8 cellular contexts compared by ENCODE assay signal in genomic region chr1:145607833-145608733, GRCh38. TPM values are rescaled to one million over a fixed set of nuclear protein-coding genes. Genes with fewer than 3 reads are reported as not detected.
DNase-seq lines count a peak whose midpoint lies in the region; ATAC-seq and TF ChIP-seq lines count a peak whose summit lies in the region.
"Not testable (repeated sequence)": the region's sequence is repeated elsewhere in the genome, so short reads cannot be mapped to it uniquely, and the experiment has no call there.

GPR89A (plus strand) TSS chr1:145607988; CDS start chr1:145608134, 146 bp downstream.

- H3K36me3 ChIP-seq in OCI-LY3 (replicated peaks; ENCODE audit: low read depth, low read length) = not testable (repeated sequence)

- not testable (repeated sequence) for H4K20me1 ChIP-seq in OCI-LY3 (ENCODE audit: insufficient read depth, low read length)

- peak; percentile 91 for ATAC-seq in GM21515 (IDR thresholded peaks at IDR 0.05; ENCODE audit: unreplicated experiment)

- H3K9ac ChIP-seq in OCI-LY3 (ENCODE audit: low read length) = peak within 1 kb of the TSS; percentile 90

- peak within 1 kb of the TSS; percentile 53 for H3K4me2 ChIP-seq in OCI-LY3 (ENCODE audit: low read length)

- H3K27me3 ChIP-seq in OCI-LY3 (ENCODE audit: low read depth, low read length); mononuclear cell (ENCODE audit: insufficient read depth, low read length): not testable (repeated sequence)

- H3K4me1 ChIP-seq in OCI-LY3 (ENCODE audit: low read length) = peaks cover 11% of the 10 kb centered on the region
- H3K4me1 ChIP-seq in mononuclear cell (ENCODE audit: insufficient read depth, low read length) = not testable (repeated sequence)

- H3K4me3 ChIP-seq in OCI-LY3 (ENCODE audit: low read length) (peak within 1 kb of the TSS; percentile 92), epithelial cell of esophagus (ENCODE audit: low read length) (peak within 1 kb of the TSS; percentile 70), mononuclear cell (ENCODE audit: low read length) (peak within 1 kb of the TSS; percentile 73)

- TF ChIP-seq CTCF in OCI-LY3 (IDR thresholded peaks at IDR 0.05; ENCODE audit: low read depth, low read length); epithelial cell of esophagus (IDR thresholded peaks at IDR 0.05; ENCODE audit: insufficient read depth, low read depth, low read length, missing control alignments): not testable (repeated sequence)

- H3K9me3 ChIP-seq in OCI-LY3 (ENCODE audit: insufficient read depth, low read length); mononuclear cell (ENCODE audit: low read depth, low read length): not testable (repeated sequence)

- H3K27ac ChIP-seq in OCI-LY3 (ENCODE audit: low read length) = not testable (repeated sequence)

- peak within 1 kb of the TSS; percentile 72; the same call in 1 of the 2 replicates for H2AFZ ChIP-seq in OCI-LY3 (ENCODE audit: low read depth, low read length)

- DNase-seq in D341Med (ENCODE audit: low spot score) (peak; percentile 96), HuH-7 (ENCODE audit: low spot score) (peak; percentile 45), activated T-cell treated with anti-CD3 and anti-CD28 coated beads for 1 hour (ENCODE audit: low read depth) (peak; percentile 94), epithelial cell of esophagus (ENCODE audit: low read depth) (peak; percentile 95)
- peak; percentile 87 to 93 for DNase-seq in stimulated activated CD8-positive, alpha-beta memory T cell treated with anti-CD3 and anti-CD28 coated beads, Interleukin-4, amount 100 ng/mL, for 1 hour (ENCODE audit: low read depth in 2 of 2, low spot score in 1 of 2)

- H3K79me2 ChIP-seq in OCI-LY3 (ENCODE audit: low read length) = peaks cover 15% of the 10 kb centered on the region

RNA-seq across cellular contexts. Expression of gene GPR89A, which starts in this region (rescaled TPM):
- total RNA-seq in mononuclear cell = 43.8 TPM

Comparison
In these comparisons a context has a peak if more than half of its experiments do, and no peak if none do; other contexts are left out.
1. DNase-seq: peak in every context shown above with its lines; median percentile 96 in D341Med; 95 in epithelial cell of esophagus; 94 in activated T-cell treated with anti-CD3 and anti-CD28 coated beads for 1 hour; 90 in stimulated activated CD8-positive, alpha-beta memory T cell treated with anti-CD3 and anti-CD28 coated beads, Interleukin-4, amount 100 ng/mL, for 1 hour; 45 in HuH-7.